In the genomic region with DNA sequence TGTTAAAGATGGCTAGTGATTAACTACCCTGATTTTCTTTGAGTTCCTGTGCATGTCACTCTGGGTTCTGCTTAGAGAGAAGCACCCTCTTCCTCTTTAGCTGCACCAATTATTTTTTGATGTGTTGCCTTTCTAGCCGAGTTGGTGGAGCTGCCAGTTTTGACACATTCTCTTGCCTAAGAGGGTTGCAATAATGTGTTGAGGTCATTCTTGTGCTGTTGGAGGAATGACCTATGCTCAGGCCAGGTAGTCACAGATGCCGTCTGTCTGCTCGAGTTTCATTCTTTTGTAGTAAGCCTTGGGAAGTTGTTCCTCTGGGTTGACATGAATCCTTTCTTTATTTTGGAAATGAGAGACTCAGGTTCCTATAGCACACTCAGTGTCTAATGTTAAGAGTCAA, we compare ENCODE assay signal across 16 cellular contexts.
A peak's percentile ranks its signal among the peaks of the same experiment; 100 is the strongest.
DNase-seq lines count a peak whose midpoint lies in the region; ATAC-seq, FAIRE-seq and TF ChIP-seq lines count a peak whose summit lies in the region.
"Had no signal": no experiment of that assay in that cellular context is flagged by ENCODE, and none has a peak within 500 bp of the region (broad histone marks: within the 10 kb centered on the region; RNA-seq: fewer than 3 reads in every experiment).

No MANE protein-coding gene starts in this region.

- H2BK15ac ChIP-seq in H1 (ENCODE audit: low read length), result no peak overlapping the region

- H3K4me2 ChIP-seq in H1 (ENCODE audit: insufficient read depth in 1 of 2, low read depth in 2 of 2, low read length in 2 of 2), result no peak overlapping the region

- H2BK120ac ChIP-seq in H1 (replicated peaks; ENCODE audit: low read depth, low read length), result no peak overlapping the region

- no peak for TF ChIP-seq RAD21 in H1 (IDR thresholded peaks at IDR 0.05 in 1 of 2, conservative IDR thresholded peaks at IDR 0.05 in 1 of 2; ENCODE audit: low read depth in 2 of 2, low read length in 2 of 2)

- TF ChIP-seq EP300 in H1 (IDR thresholded peaks at IDR 0.05; ENCODE audit: borderline replicate concordance in 1 of 2, low read depth in 2 of 2, low read length in 2 of 2) (no peak), transverse colon (IDR thresholded peaks at IDR 0.05; ENCODE audit: low read depth) (no peak)

- TF ChIP-seq POLR2A in H1 (IDR thresholded peaks at IDR 0.05; ENCODE audit: control extremely low read depth in 1 of 2, low read depth in 2 of 2, low read length in 2 of 2) (no peak), transverse colon (IDR thresholded peaks at IDR 0.05) (no peak)

- no peak overlapping the region for H3K56ac ChIP-seq in H1 (replicated peaks; ENCODE audit: insufficient read length, low read depth, low read length)

- no peak overlapping the region for H3K14ac ChIP-seq in H1 (ENCODE audit: insufficient read length)

- no peak overlapping the region for H4K5ac ChIP-seq in H1 (ENCODE audit: insufficient read length, low read depth, low read length)

- no peak overlapping the region for H2BK5ac ChIP-seq in H1 (ENCODE audit: low read depth, low read length)

- no peak for TF ChIP-seq CTCF in H1 (IDR thresholded peaks at IDR 0.05; ENCODE audit: control extremely low read depth in 1 of 3, insufficient read depth in 1 of 3, low read depth in 1 of 3, low read length in 3 of 3)
- no peak for TF ChIP-seq CTCF in left lung (IDR thresholded peaks at IDR 0.05)
- no peak for TF ChIP-seq CTCF in transverse colon (IDR thresholded peaks at IDR 0.05)

- H3K27ac ChIP-seq in H1 (ENCODE audit: low read depth, low read length) (no peak overlapping the region), left lung (no peak overlapping the region), transverse colon (no peak overlapping the region)
- H3K27ac ChIP-seq: Peyer's patch, vagina had no signal

- no peak overlapping the region for H2BK12ac ChIP-seq in H1 (ENCODE audit: low read depth, low read length)

- H3K4me1 ChIP-seq in H1 (replicated peaks in 1 of 4; ENCODE audit: control insufficient read depth in 3 of 4, insufficient read depth in 4 of 4, low read length in 3 of 4) (peaks cover 0 to 6% (median 1%) of the 10 kb centered on the region in 4 experiments; a peak in 1 of 7 replicates), left lung (peaks cover 0 to 2% of the 10 kb centered on the region in 2 donors), transverse colon (peaks cover 0 to 5% (median 5%) of the 10 kb centered on the region in 4 donors)
- H3K4me1 ChIP-seq: Peyer's patch, vagina had no signal

- POLR2A ChIA-PET in H1 (lab: Charles Lee; ENCODE audit: partially characterized antibody), result no interaction called here
- POLR2A ChIA-PET in activated CD4-positive, alpha-beta T cell treated with anti-CD3 and anti-CD28 coated beads, Interleukin-2, amount 10 ng/mL, durations not matched to agents 7 days and 5 days (lab: Charles Lee), result no interaction called here

- H3K4me3 ChIP-seq in H1 (ENCODE audit: extremely low read depth in 1 of 4, insufficient read depth in 2 of 4, low read depth in 3 of 4, low read length in 4 of 4), result no peak overlapping the region
- H3K4me3 ChIP-seq in left lung, result no peak overlapping the region
- H3K4me3 ChIP-seq in transverse colon, result no peak overlapping the region
- H3K4me3 ChIP-seq: Peyer's patch, vagina had no signal

- DNase-seq in CD1c-positive myeloid dendritic cell (ENCODE audit: extremely low spot score), result peak; percentile 35
- peak; percentile 9 for DNase-seq in NCI-H2196 (lab: John Stamatoyannopoulos, UW; ENCODE audit: unreplicated experiment)
- DNase-seq in H1 (ENCODE audit: low read depth in 1 of 2, low spot score in 2 of 2), result no peak
- DNase-seq in left lung, result no peak
- DNase-seq in NCI-H1105 (lab: John Stamatoyannopoulos, UW), result no peak
- no peak for DNase-seq in transverse colon
- no peak for DNase-seq in activated CD4-positive, alpha-beta T cell treated with anti-CD3 and anti-CD28 coated beads, Interleukin-2, amount 10 ng/mL, durations not matched to agents 7 days and 5 days
- no peak for DNase-seq in DMS 273 (lab: John Stamatoyannopoulos, UW; ENCODE audit: unreplicated experiment)
- DNase-seq: activated B cell treated with CpG ODN at 0.5 μM for 24 hours; activated T-cell treated with anti-CD3 and anti-CD28 coated beads, Interleukin-2, amount 50 U/mL, for 4 hours; GDM1; NCI-H1694 treated with DMSO at 0.1 percent for 48 hours; Peyer's patch had no signal

- peaks cover 10% of the 10 kb centered on the region for H3K27me3 Mint-ChIP-seq in activated CD4-positive, alpha-beta T cell treated with anti-CD3 and anti-CD28 coated beads, Interleukin-2, amount 10 ng/mL, durations not matched to agents 7 days and 5 days
- H3K27me3 Mint-ChIP-seq: activated B cell treated with CpG ODN at 0.5 μM for 24 hours had no signal

- H3K9me3 Mint-ChIP-seq in activated CD4-positive, alpha-beta T cell treated with anti-CD3 and anti-CD28 coated beads, Interleukin-2, amount 10 ng/mL, durations not matched to agents 7 days and 5 days, result no peaks in the 10 kb centered on the region
- H3K9me3 Mint-ChIP-seq: activated B cell treated with CpG ODN at 0.5 μM for 24 hours; activated T-cell treated with anti-CD3 and anti-CD28 coated beads, Interleukin-2, amount 50 U/mL, for 4 hours had no signal

- in situ Hi-C loops in transverse colon (cut with MboI; ENCODE audit: low pct_ligation_motif_present in 1 of 4, low pct_unique_long_range_greater_than_20kb in 1 of 4, low sequenced_read_pairs in 3 of 4), result no loop called here

- no peak overlapping the region for H3K18ac ChIP-seq in H1 (ENCODE audit: extremely low read depth, low read length)

- no peaks in the 10 kb centered on the region for H3K36me3 ChIP-seq in H1 (ENCODE audit: control insufficient read depth in 2 of 4, insufficient read depth in 4 of 4, low read length in 3 of 4)
- no peaks in the 10 kb centered on the region for H3K36me3 ChIP-seq in left lung
- H3K36me3 ChIP-seq in transverse colon, result no peaks in the 10 kb centered on the region
- H3K36me3 ChIP-seq: Peyer's patch, vagina had no signal

- H4K20me1 ChIP-seq in H1 (replicated peaks in 1 of 2; ENCODE audit: control insufficient read depth in 1 of 2, insufficient read depth in 2 of 2, low read length in 2 of 2), result no peaks in the 10 kb centered on the region

- no peak overlapping the region for H2AK5ac ChIP-seq in H1 (ENCODE audit: low read depth, low read length)

- intact Hi-C loops in left lung (cut with DNase I), result no loop called here
- intact Hi-C loops in transverse colon (cut with DNase I; ENCODE audit: low total_unique reads), result no loop called here

- H3K36me3 Mint-ChIP-seq in activated CD4-positive, alpha-beta T cell treated with anti-CD3 and anti-CD28 coated beads, Interleukin-2, amount 10 ng/mL, durations not matched to agents 7 days and 5 days (ENCODE audit: low read depth), result no peaks in the 10 kb centered on the region
- H3K36me3 Mint-ChIP-seq: natural killer cell treated with Interleukin-12 subunit alpha and Interleukin-12 subunit beta and Interleukin-15 and Interleukin-18, amount 100 ng/mL, for 72 hours had no signal

- no peak overlapping the region for H4K91ac ChIP-seq in H1 (replicated peaks; ENCODE audit: insufficient read length, low read length)

- H2AFZ ChIP-seq in H1 (ENCODE audit: low read length), result peak overlapping the region; percentile 87

- no peak overlapping the region for H3K27ac Mint-ChIP-seq in activated CD4-positive, alpha-beta T cell treated with anti-CD3 and anti-CD28 coated beads, Interleukin-2, amount 10 ng/mL, durations not matched to agents 7 days and 5 days
- H3K27ac Mint-ChIP-seq: activated B cell treated with CpG ODN at 0.5 μM for 24 hours; B cell; natural killer cell treated with Interleukin-12 subunit alpha and Interleukin-12 subunit beta and Interleukin-15 and Interleukin-18, amount 100 ng/mL, for 72 hours had no signal

- no peak overlapping the region for H3K4me3 Mint-ChIP-seq in activated CD4-positive, alpha-beta T cell treated with anti-CD3 and anti-CD28 coated beads, Interleukin-2, amount 10 ng/mL, durations not matched to agents 7 days and 5 days
- H3K4me3 Mint-ChIP-seq: activated B cell treated with CpG ODN at 0.5 μM for 24 hours; activated T-cell treated with anti-CD3 and anti-CD28 coated beads, Interleukin-2, amount 50 U/mL, for 4 hours; B cell; natural killer cell treated with Interleukin-12 subunit alpha and Interleukin-12 subunit beta and Interleukin-15 and Interleukin-18, amount 100 ng/mL, for 72 hours had no signal

- no peaks in the 10 kb centered on the region for H3K27me3 ChIP-seq in H1 (replicated peaks in 1 of 4; ENCODE audit: control insufficient read depth in 3 of 4, extremely low read depth in 1 of 4, insufficient read depth in 3 of 4, low read length in 3 of 4)
- H3K27me3 ChIP-seq in left lung, result no peaks in the 10 kb centered on the region
- no peaks in the 10 kb centered on the region for H3K27me3 ChIP-seq in transverse colon
- H3K27me3 ChIP-seq: Peyer's patch, vagina had no signal

- H3K9ac ChIP-seq in H1 (replicated peaks in 1 of 4; ENCODE audit: extremely low read depth in 1 of 4, low read depth in 3 of 4, low read length in 3 of 4), result no peak overlapping the region

- no peak overlapping the region for H2BK20ac ChIP-seq in H1 (ENCODE audit: low read length)

- no peak overlapping the region for H4K8ac ChIP-seq in H1 (ENCODE audit: extremely low read depth, insufficient read depth, low read length)

- 94% methylated on average over 3 of the region's 3 CpGs; no CpG with 5 or more reads in 1 of the 2 experiments for WGBS in H1 (ENCODE audit: extremely low coverage in 1 of 2, insufficient coverage in 1 of 2, insufficient read length in 1 of 2, insufficient replicate concordance in 2 of 2, low coverage in 1 of 2, low lambda C conversion rate in 2 of 2, missing lambda C conversion rate in 1 of 2), 2 experiments
- WGBS in transverse colon (ENCODE audit: low coverage in 1 of 2), 2 donors, result 50 to 70% methylated on average over 2 to 3 of the region's 3 CpGs

- CTCF ChIA-PET in H1 (lab: Charles Lee; ENCODE audit: partially characterized antibody), result no interaction called here
- CTCF ChIA-PET in activated CD4-positive, alpha-beta T cell treated with anti-CD3 and anti-CD28 coated beads, Interleukin-2, amount 10 ng/mL, durations not matched to agents 7 days and 5 days (lab: Charles Lee), result no interaction called here

- H3K4me1 Mint-ChIP-seq in activated CD4-positive, alpha-beta T cell treated with anti-CD3 and anti-CD28 coated beads, Interleukin-2, amount 10 ng/mL, durations not matched to agents 7 days and 5 days, result no peaks in the 10 kb centered on the region
- H3K4me1 Mint-ChIP-seq: activated B cell treated with CpG ODN at 0.5 μM for 24 hours, B cell had no signal

- no peaks in the 10 kb centered on the region for H3K9me3 ChIP-seq in H1 (ENCODE audit: insufficient read depth in 2 of 2, low read depth in 1 of 2, low read length in 1 of 2)
- H3K9me3 ChIP-seq in left lung, result no peaks in the 10 kb centered on the region
- no peaks in the 10 kb centered on the region for H3K9me3 ChIP-seq in transverse colon
- H3K9me3 ChIP-seq: Peyer's patch, vagina had no signal

- no peak overlapping the region for H3K4ac ChIP-seq in H1 (replicated peaks; ENCODE audit: insufficient read length, low read depth, low read length)

- H3K23ac ChIP-seq in H1 (ENCODE audit: insufficient read length), result no peak overlapping the region

- H3K23me2 ChIP-seq in H1 (ENCODE audit: low read depth, low read length), result no peaks in the 10 kb centered on the region

- no peaks in the 10 kb centered on the region for H3K79me2 ChIP-seq in H1 (ENCODE audit: control insufficient read depth in 1 of 2, insufficient read depth in 2 of 2, low read length in 2 of 2)

- FAIRE-seq in H1 (lab: Jason Lieb, UNC), result no peak

- ATAC-seq in left lung, result peak; percentile 85
- ATAC-seq: activated T-cell treated with anti-CD3 and anti-CD28 coated beads, Interleukin-2, amount 50 U/mL, for 4 hours; natural killer cell treated with Interleukin-12 subunit alpha and Interleukin-12 subunit beta and Interleukin-15 and Interleukin-18, amount 100 ng/mL, for 72 hours had no signal

- H3K79me1 ChIP-seq in H1 (ENCODE audit: low read depth, low read length), result no peaks in the 10 kb centered on the region

Comparison
In these comparisons a context has a peak if more than half of its experiments do, and no peak if none do; other contexts are left out.
1. DNase-seq: peak in CD1c-positive myeloid dendritic cell (single experiment) and NCI-H2196 (single experiment); none in H1 (0 of 2), left lung (0 of 2), NCI-H1105 (single experiment), transverse colon (single experiment), activated CD4-positive, alpha-beta T cell treated with anti-CD3 and anti-CD28 coated beads, Interleukin-2, amount 10 ng/mL, durations not matched to agents 7 days and 5 days (single experiment) and DMS 273 (single experiment).